ENCODE assay signal across 18 cellular contexts in the genomic region with DNA sequence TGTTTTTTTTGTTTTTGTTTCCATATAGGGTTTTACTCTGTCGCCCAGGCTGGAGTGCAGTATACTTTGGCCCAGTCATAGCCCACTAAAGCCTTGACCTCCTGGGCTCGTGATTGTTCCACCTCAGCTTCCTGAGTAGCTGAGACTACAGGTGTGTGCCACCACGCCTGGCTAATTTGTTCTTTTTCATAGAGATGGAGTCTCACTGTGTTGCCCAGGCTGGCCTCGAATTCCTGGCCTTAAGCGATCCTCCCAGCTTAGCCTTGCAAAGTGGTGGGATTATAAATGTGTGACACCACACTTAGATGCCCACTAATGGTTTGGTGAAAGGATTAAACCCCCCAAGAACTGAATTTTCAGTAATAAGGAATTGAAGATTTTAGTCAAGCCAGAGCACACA.
DNase-seq lines count a peak whose midpoint lies in the region; ATAC-seq, FAIRE-seq and TF ChIP-seq lines count a peak whose summit lies in the region.
"Had no signal": no experiment of that assay in that cellular context is flagged by ENCODE, and none has a peak within 500 bp of the region (broad histone marks: within the 10 kb centered on the region; RNA-seq: fewer than 3 reads in every experiment).

No MANE protein-coding gene starts in this region.

- H2BK12ac ChIP-seq in trophoblast cell (ENCODE audit: low read length) = no peak overlapping the region

- no TSS peak for BruUV-seq in GM12878 (replicated peaks; lab: Mats Ljungman, UMichigan)

- no peaks in the 10 kb centered on the region for H3K79me1 ChIP-seq in trophoblast cell (ENCODE audit: low read length)

- H3K23ac ChIP-seq in trophoblast cell (ENCODE audit: low read length) = peak overlapping the region; percentile 49

- no peak overlapping the region for H3K4me2 ChIP-seq in GM12878 (ENCODE audit: control insufficient read depth, insufficient read depth)
- no peak overlapping the region for H3K4me2 ChIP-seq in trophoblast cell (ENCODE audit: low read length)
- H3K4me2 ChIP-seq in MM.1S (ENCODE audit: low read depth, low read length) = no peak overlapping the region

- H3K4me1 ChIP-seq in HEK293 (ENCODE audit: control insufficient read depth, insufficient read depth, low read length) (no peaks in the 10 kb centered on the region), GM12878 (ENCODE audit: control insufficient read depth, insufficient read depth, low read length) (no peaks in the 10 kb centered on the region), trophoblast cell (ENCODE audit: control insufficient read depth in 1 of 2, insufficient read depth in 2 of 2, low read length in 2 of 2) (no peaks in the 10 kb centered on the region), MM.1S (ENCODE audit: low read length) (no peaks in the 10 kb centered on the region)

- H3K4me3 ChIP-seq in HEK293 (ENCODE audit: low read depth, low read length) = no peak overlapping the region
- H3K4me3 ChIP-seq in GM12878 = no peak overlapping the region
- no peak overlapping the region for H3K4me3 ChIP-seq in trophoblast cell (ENCODE audit: low read depth, low read length)
- H3K4me3 ChIP-seq in MM.1S (ENCODE audit: low read length) = no peak overlapping the region
- H3K4me3 ChIP-seq: GM23248, HAP-1 had no signal

- H3K14ac ChIP-seq in trophoblast cell (ENCODE audit: low read length) = no peak overlapping the region

- peak; percentile 52 for ATAC-seq in GM12878
- peak; percentile 43 for ATAC-seq in left colon
- ATAC-seq in esophagus mucosa = no peak
- ATAC-seq in HG02973 (IDR thresholded peaks at IDR 0.05; ENCODE audit: unreplicated experiment) = no peak

- H4K91ac ChIP-seq in trophoblast cell (ENCODE audit: low read depth, low read length) = no peak overlapping the region

- WGBS in GM12878 (ENCODE audit: insufficient coverage, insufficient replicate concordance, low lambda C conversion rate, missing lambda C conversion rate) = 2% methylated on average over 5 of the region's 5 CpGs
- WGBS in trophoblast cell (ENCODE audit: extremely low coverage, insufficient coverage, insufficient read length) = no CpG with 5 or more reads among the region's 5 CpGs

- H3K4ac ChIP-seq in trophoblast cell (ENCODE audit: low read depth, low read length) = no peak overlapping the region

- FAIRE-seq in GM12878 (lab: Jason Lieb, UNC) = no peak
- FAIRE-seq: GM12892 had no signal

- DNase-seq in GM12878 (ENCODE audit: low read depth, low spot score) (no peak), left colon (no peak), trophoblast cell (no peak), MM.1S (no peak), NCI-H2171 (lab: John Stamatoyannopoulos, UW) (no peak)
- DNase-seq: C1 segment of cervical spinal cord; Calu3; CD4-positive, alpha-beta memory T cell; COR-L47; DMS53; DMS79 treated with DMSO at 0.1 percent for 48 hours; GF-D8 had no signal

- TF ChIP-seq POLR2A in GM12878 (IDR thresholded peaks at IDR 0.05; ENCODE audit: low read depth, low read length) = no peak

- no peaks in the 10 kb centered on the region for H3K79me2 ChIP-seq in GM12878 (ENCODE audit: control insufficient read depth, insufficient read depth, low read length)
- no peaks in the 10 kb centered on the region for H3K79me2 ChIP-seq in trophoblast cell (ENCODE audit: control insufficient read depth, insufficient read depth, low read length, poor library complexity)
- peaks cover 12% of the 10 kb centered on the region; the same call in 1 of the 2 replicates for H3K79me2 ChIP-seq in MM.1S (ENCODE audit: low read length)

- H4K20me1 ChIP-seq in GM12878 (ENCODE audit: control insufficient read depth, insufficient read depth) = no peaks in the 10 kb centered on the region
- H4K20me1 ChIP-seq in MM.1S (ENCODE audit: insufficient read depth, low read length) = no peaks in the 10 kb centered on the region

- SMC1A ChIA-PET in GM12878 (lab: Charles Lee; ENCODE audit: uncharacterized antibody, unreplicated experiment) = interaction anchor here (1.2 to 4.2 kb wide), 3 partner anchors 10 to 48 kb away, joined by 3 to 50 read pairs (median 10); no protein-coding TSS in a partner anchor

- no peak overlapping the region for H2AK5ac ChIP-seq in trophoblast cell (ENCODE audit: low read length)

- CTCF ChIA-PET in HEK293 (lab: Yijun Ruan, JAX) (no interaction called here), GM12878 (lab: Yijun Ruan, JAX) (no interaction called here)

- no peak overlapping the region for H3K27ac ChIP-seq in HEK293 (ENCODE audit: extremely low read depth, low read depth, low read length)
- H3K27ac ChIP-seq in GM12878 (ENCODE audit: control insufficient read depth, insufficient read depth) = no peak overlapping the region
- no peak overlapping the region for H3K27ac ChIP-seq in trophoblast cell (ENCODE audit: low read depth, low read length)
- H3K27ac ChIP-seq in MM.1S (ENCODE audit: low read length) = no peak overlapping the region
- H3K27ac ChIP-seq: GM23248 had no signal

- no peak overlapping the region for H3K9ac ChIP-seq in GM12878 (ENCODE audit: control insufficient read depth, insufficient read depth, low read length)
- no peak overlapping the region for H3K9ac ChIP-seq in trophoblast cell (ENCODE audit: low read length)
- H3K9ac ChIP-seq in MM.1S (ENCODE audit: low read length) = no peak overlapping the region
- H3K9ac ChIP-seq: GM23248 had no signal

- H2BK120ac ChIP-seq in trophoblast cell (ENCODE audit: insufficient read depth, low read length, poor library complexity) = no peak overlapping the region

- no peaks in the 10 kb centered on the region for H3K36me3 ChIP-seq in HEK293 (ENCODE audit: control insufficient read depth in 2 of 2, insufficient read depth in 1 of 2, low read length in 2 of 2)
- no peaks in the 10 kb centered on the region for H3K36me3 ChIP-seq in GM12878 (ENCODE audit: control insufficient read depth in 2 of 2, insufficient read depth in 2 of 2, low read length in 1 of 2)
- H3K36me3 ChIP-seq in trophoblast cell (ENCODE audit: control insufficient read depth in 1 of 2, insufficient read depth in 2 of 2, low read length in 2 of 2) = no peaks in the 10 kb centered on the region
- no peaks in the 10 kb centered on the region; the same call in 1 of the 2 replicates for H3K36me3 ChIP-seq in MM.1S (replicated peaks; ENCODE audit: insufficient read depth, low read length)
- H3K36me3 ChIP-seq: HAP-1 had no signal

- RAD21 ChIA-PET in GM12878 (lab: Charles Lee; ENCODE audit: unreplicated experiment) = interaction anchor here (1.9 kb wide), 1 partner anchor 10 kb away, joined by 5 read pairs; no protein-coding TSS in a partner anchor

- H3K27me3 ChIP-seq in GM12878 (replicated peaks in 1 of 2; ENCODE audit: control insufficient read depth in 2 of 2, insufficient read depth in 2 of 2, low read length in 1 of 2) (peaks cover 0 to 3% of the 10 kb centered on the region in 2 experiments; a peak in 1 of 4 replicates), trophoblast cell (ENCODE audit: insufficient read depth, low read length) (no peaks in the 10 kb centered on the region), MM.1S (replicated peaks; ENCODE audit: insufficient read depth, low read length) (no peaks in the 10 kb centered on the region)

- no peak overlapping the region for H3K18ac ChIP-seq in trophoblast cell (ENCODE audit: low read length)

- TF ChIP-seq RAD21 in GM12878 (IDR thresholded peaks at IDR 0.05; ENCODE audit: insufficient read depth, low read depth, low read length) = no peak

- H3K9me3 ChIP-seq in HEK293 (ENCODE audit: control insufficient read depth, insufficient read depth, low read depth, low read length) = no peaks in the 10 kb centered on the region
- no peaks in the 10 kb centered on the region for H3K9me3 ChIP-seq in GM12878 (replicated peaks; ENCODE audit: control insufficient read depth, insufficient read depth, low read length)
- H3K9me3 ChIP-seq in trophoblast cell (ENCODE audit: insufficient read depth, low read depth, low read length) = no peaks in the 10 kb centered on the region
- no peaks in the 10 kb centered on the region for H3K9me3 ChIP-seq in MM.1S (replicated peaks; ENCODE audit: insufficient read depth, low read length)
- H3K9me3 ChIP-seq: HAP-1 had no signal

- H3F3A ChIP-seq in MM.1S (ENCODE audit: insufficient read depth, low read length) = no peaks in the 10 kb centered on the region

- H2BK5ac ChIP-seq in trophoblast cell (ENCODE audit: low read depth, low read length, poor library complexity) = no peak overlapping the region

- TF ChIP-seq CTCF in HEK293 (tag by site-specific recombination; IDR thresholded peaks at IDR 0.05) (no peak), GM12878 (IDR thresholded peaks at IDR 0.05 in 2 of 3, conservative IDR thresholded peaks at IDR 0.05 in 1 of 3; ENCODE audit: control insufficient read depth in 2 of 3, extremely low read depth in 1 of 3, insufficient read depth in 1 of 3, low read depth in 3 of 3, low read length in 3 of 3) (no peak), MM.1S (IDR thresholded peaks at IDR 0.05; ENCODE audit: low read length) (no peak)

- no peaks in the 10 kb centered on the region for H3K9me2 ChIP-seq in MM.1S (replicated peaks; ENCODE audit: insufficient read depth, low read length)

- no peak for TF ChIP-seq EP300 in GM12878 (IDR thresholded peaks at IDR 0.05; ENCODE audit: borderline replicate concordance in 1 of 2, control insufficient read depth in 1 of 2, low read depth in 2 of 2, low read length in 2 of 2)

- H2AFZ ChIP-seq in GM12878 (ENCODE audit: control insufficient read depth, low read depth, low read length) (no peak overlapping the region), trophoblast cell (ENCODE audit: insufficient read depth, low read length, poor library complexity) (no peak overlapping the region), MM.1S (ENCODE audit: low read length) (no peak overlapping the region)
- H2AFZ ChIP-seq: GM23248 had no signal

- H4K8ac ChIP-seq in trophoblast cell (ENCODE audit: low read depth, low read length) = no peak overlapping the region

- H4K12ac ChIP-seq in trophoblast cell (ENCODE audit: low read depth, low read length) = no peak overlapping the region

- in situ Hi-C loops in GM12878 (cut with MboI) = no loop called here

- POLR2A ChIA-PET in HEK293 (lab: Yijun Ruan, JAX) = no interaction called here
- POLR2A ChIA-PET in GM12878 (lab: Charles Lee) = no interaction called here

- intact Hi-C loops in GM12878 (cut with micrococcal nuclease; ENCODE audit: unreplicated experiment) = no loop called here
- intact Hi-C loops in left colon (cut with DNase I, micrococcal nuclease) = no loop called here

TF ChIP-seq in HEK293, 187 proteins besides CTCF, POLR2A, EP300 and RAD21:
- TF ChIP-seq ZNF121 (tag by site-specific recombination; IDR thresholded peaks at IDR 0.05) (peak; percentile 72), ZFP3 (tag by site-specific recombination; IDR thresholded peaks at IDR 0.05; ENCODE audit: low read depth) (no peak)

TF ChIP-seq in GM12878, 131 proteins besides CTCF, POLR2A, EP300 and RAD21 (continues in another document):
- TF ChIP-seq BACH1 (IDR thresholded peaks at IDR 0.05; ENCODE audit: borderline replicate concordance) (no peak), POLR2AphosphoS5 (IDR thresholded peaks at IDR 0.05; ENCODE audit: low read length) (no peak), ZNF24 (IDR thresholded peaks at IDR 0.05) (no peak), BCL11A (IDR thresholded peaks at IDR 0.05; ENCODE audit: low read depth, low read length) (no peak)

Comparison
In these comparisons a context has a peak if more than half of its experiments do, and no peak if none do; other contexts are left out.
1. ATAC-seq: peak in GM12878 (single experiment) and left colon (single experiment); none in esophagus mucosa (single experiment) and HG02973 (single experiment).